In the genomic region with DNA sequence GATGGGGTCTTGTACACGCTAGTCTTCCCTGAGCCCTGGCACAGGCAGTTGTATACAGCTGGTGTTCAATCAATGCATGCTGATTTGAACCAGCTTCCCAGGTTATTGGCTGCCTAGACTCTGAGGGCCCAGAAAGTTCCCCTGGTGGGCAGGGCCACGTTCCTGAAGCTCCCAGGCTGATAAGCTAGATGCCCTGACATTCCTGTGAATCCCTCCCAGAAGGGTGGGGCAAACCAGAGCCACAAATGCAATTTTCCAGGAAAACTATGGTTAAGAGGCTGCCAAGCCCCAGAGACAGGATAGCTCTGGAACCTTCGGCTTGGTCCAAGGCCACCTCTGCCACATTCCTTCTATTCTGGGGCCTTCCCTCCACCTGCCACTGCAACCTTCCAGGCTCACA, we compare ENCODE assay signal across 1 cellular context.
TF ChIP-seq lines count a peak whose summit lies in the region.

No MANE protein-coding gene starts in this region.

TF ChIP-seq in IMR-90, 13 proteins besides CTCF, POLR2A, EP300 and RAD21:
- TF ChIP-seq NFE2L2 (IDR thresholded peaks at IDR 0.05; ENCODE audit: low read depth, low read length) (no peak), SMC3 (IDR thresholded peaks at IDR 0.05; ENCODE audit: low read depth, low read length) (no peak), RFX5 (IDR thresholded peaks at IDR 0.05; ENCODE audit: low read depth, low read length) (no peak), MXI1 (IDR thresholded peaks at IDR 0.05; ENCODE audit: borderline replicate concordance, low read depth, low read length) (no peak), MAZ (IDR thresholded peaks at IDR 0.05; ENCODE audit: borderline replicate concordance, low read depth, low read length) (no peak), FOS (IDR thresholded peaks at IDR 0.05; ENCODE audit: low read depth, low read length) (no peak)
- TF ChIP-seq, protein P1, sequence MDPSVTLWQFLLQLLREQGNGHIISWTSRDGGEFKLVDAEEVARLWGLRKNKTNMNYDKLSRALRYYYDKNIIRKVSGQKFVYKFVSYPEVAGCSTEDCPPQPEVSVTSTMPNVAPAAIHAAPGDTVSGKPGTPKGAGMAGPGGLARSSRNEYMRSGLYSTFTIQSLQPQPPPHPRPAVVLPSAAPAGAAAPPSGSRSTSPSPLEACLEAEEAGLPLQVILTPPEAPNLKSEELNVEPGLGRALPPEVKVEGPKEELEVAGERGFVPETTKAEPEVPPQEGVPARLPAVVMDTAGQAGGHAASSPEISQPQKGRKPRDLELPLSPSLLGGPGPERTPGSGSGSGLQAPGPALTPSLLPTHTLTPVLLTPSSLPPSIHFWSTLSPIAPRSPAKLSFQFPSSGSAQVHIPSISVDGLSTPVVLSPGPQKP (IDR thresholded peaks at IDR 0.05; ENCODE audit: borderline replicate concordance, low read depth, low read length), result no peak
TF ChIP-seq in IMR-90: peak in this region for 0.
